Comparison of ENCODE assay signal across 11 cellular contexts in genomic region chr5:157821405-157821804, GRCh38. TPM values are rescaled to one million over a fixed set of nuclear protein-coding genes. Genes with fewer than 3 reads are reported as not detected.
DNase-seq lines count a peak whose midpoint lies in the region; ATAC-seq, FAIRE-seq and TF ChIP-seq lines count a peak whose summit lies in the region.
"Had no signal": no experiment of that assay in that cellular context is flagged by ENCODE, and none has a peak within 500 bp of the region (broad histone marks: within the 10 kb centered on the region; RNA-seq: fewer than 3 reads in every experiment).

No MANE protein-coding gene starts in this region.

- POLR2A ChIA-PET in A549 (lab: Yijun Ruan, JAX), result no interaction called here
- POLR2A ChIA-PET in CD8-positive, alpha-beta memory T cell (lab: Charles Lee), result no interaction called here
- POLR2A ChIA-PET in activated B cell treated with CpG ODN at 0.5 μM for 24 hours (lab: Charles Lee), result no interaction called here

- WGBS in A549 (ENCODE audit: missing lambda C conversion rate), result 86% methylated on average over 1 of the region's 1 CpG

- H3K36me3 ChIP-seq in CD8-positive, alpha-beta memory T cell (ENCODE audit: insufficient read depth, low read length), result no peaks in the 10 kb centered on the region
- peaks cover 0 to 2% of the 10 kb centered on the region in 2 donors for H3K36me3 ChIP-seq in muscle layer of duodenum (ENCODE audit: control insufficient read depth in 1 of 2, insufficient read depth in 2 of 2, low read length in 2 of 2)
- H3K36me3 ChIP-seq: breast epithelium had no signal

- peak overlapping the region; percentile 35; the same call in 2 of the 3 replicates for H3K4me2 ChIP-seq in A549

- TF ChIP-seq POLR2A in A549 (IDR thresholded peaks at IDR 0.05; ENCODE audit: low read length), result no peak

- peak overlapping the region in 5 of 8 donors; percentile 15 to 90 (median 44) for H3K27ac Mint-ChIP-seq in CD8-positive, alpha-beta memory T cell
- H3K27ac Mint-ChIP-seq in activated B cell treated with CpG ODN at 0.5 μM for 24 hours, result peak overlapping the region; percentile 26

- TF ChIP-seq CTCF in A549 (IDR thresholded peaks at IDR 0.05) (no peak), activated B cell treated with CpG ODN at 0.5 μM for 24 hours (IDR thresholded peaks at IDR 0.05) (no peak), foreskin keratinocyte (conservative IDR thresholded peaks at IDR 0.05) (no peak)

- H3K27me3 ChIP-seq in CD8-positive, alpha-beta memory T cell (ENCODE audit: insufficient read depth, low read length, poor library complexity, severe bottlenecking), result no peaks in the 10 kb centered on the region
- H3K27me3 ChIP-seq in muscle layer of duodenum (ENCODE audit: low read depth, low read length) (no peaks in the 10 kb centered on the region), foreskin keratinocyte (no peaks in the 10 kb centered on the region)
- H3K27me3 ChIP-seq: breast epithelium had no signal

- no peak for DNase-seq in A549 (ENCODE audit: low read depth in 1 of 2, low spot score in 1 of 2)
- DNase-seq in CD8-positive, alpha-beta memory T cell, result no peak
- no peak for DNase-seq in activated B cell treated with CpG ODN at 0.5 μM for 24 hours
- no peak for DNase-seq in SIG-M5 (lab: John Stamatoyannopoulos, UW)
- no peak for DNase-seq in foreskin keratinocyte
- no peak for DNase-seq in NCI-H1105 (lab: John Stamatoyannopoulos, UW)
- DNase-seq: NCI-H524 treated with DMSO at 0.1 percent for 48 hours had no signal

- H3K4me3 Mint-ChIP-seq in CD8-positive, alpha-beta memory T cell, result no peak overlapping the region
- H3K4me3 Mint-ChIP-seq in activated B cell treated with CpG ODN at 0.5 μM for 24 hours, result no peak overlapping the region

- no peak for TF ChIP-seq EP300 in A549 (IDR thresholded peaks at IDR 0.05)

- TF ChIP-seq RAD21 in A549 (conservative IDR thresholded peaks at IDR 0.05 in 1 of 2, IDR thresholded peaks at IDR 0.05 in 1 of 2), result no peak

- peaks cover 6 to 15% (median 11%) of the 10 kb centered on the region in 3 donors for H3K36me3 Mint-ChIP-seq in CD8-positive, alpha-beta memory T cell
- H3K36me3 Mint-ChIP-seq in activated B cell treated with CpG ODN at 0.5 μM for 24 hours (ENCODE audit: low read depth), result peaks cover 21% of the 10 kb centered on the region

- CTCF ChIA-PET in A549 (lab: Yijun Ruan, JAX) (no interaction called here), activated B cell treated with CpG ODN at 0.5 μM for 24 hours (lab: Charles Lee) (no interaction called here)
- CTCF ChIA-PET in CD8-positive, alpha-beta memory T cell (lab: Charles Lee), result no interaction called here

- H3K9me3 ChIP-seq in A549, result no peaks in the 10 kb centered on the region
- no peaks in the 10 kb centered on the region for H3K9me3 ChIP-seq in CD8-positive, alpha-beta memory T cell (ENCODE audit: low read length)
- no peaks in the 10 kb centered on the region for H3K9me3 ChIP-seq in muscle layer of duodenum (ENCODE audit: control insufficient read depth in 1 of 2, low read length in 2 of 2)
- H3K9me3 ChIP-seq: breast epithelium had no signal

- intact Hi-C loops in activated B cell treated with CpG ODN at 0.5 μM for 24 hours (cut with micrococcal nuclease), result loop anchor here (5.0 kb wide), 1 partner anchor 36 kb away; the partner anchor contains the start of gene CLINT1

- H3K4me1 Mint-ChIP-seq in CD8-positive, alpha-beta memory T cell, result peaks cover 44 to 69% (median 68%) of the 10 kb centered on the region in 3 donors
- peaks cover 30% of the 10 kb centered on the region for H3K4me1 Mint-ChIP-seq in activated B cell treated with CpG ODN at 0.5 μM for 24 hours

- no peaks in the 10 kb centered on the region for H3K27me3 Mint-ChIP-seq in CD8-positive, alpha-beta memory T cell
- H3K27me3 Mint-ChIP-seq in activated B cell treated with CpG ODN at 0.5 μM for 24 hours, result no peaks in the 10 kb centered on the region

- H3K27ac ChIP-seq in A549 (no peak overlapping the region), muscle layer of duodenum (ENCODE audit: low read length) (peak overlapping the region; percentile 42), foreskin keratinocyte (no peak overlapping the region)
- H3K27ac ChIP-seq in CD8-positive, alpha-beta memory T cell (ENCODE audit: low read depth, low read length), result no peak overlapping the region

- H3K4me1 ChIP-seq in A549, result peaks cover 39% of the 10 kb centered on the region
- H3K4me1 ChIP-seq in CD8-positive, alpha-beta memory T cell (ENCODE audit: insufficient read depth, low read length), result no peaks in the 10 kb centered on the region
- H3K4me1 ChIP-seq in muscle layer of duodenum (ENCODE audit: control insufficient read depth in 1 of 2, insufficient read depth in 2 of 2, low read length in 2 of 2), result peaks cover 12 to 34% of the 10 kb centered on the region in 2 donors
- H3K4me1 ChIP-seq in foreskin keratinocyte, result no peaks in the 10 kb centered on the region

- ATAC-seq in A549 (no peak), activated B cell treated with CpG ODN at 0.5 μM for 24 hours (ENCODE audit: low read depth) (no peak), foreskin keratinocyte (no peak), GM19452 (IDR thresholded peaks at IDR 0.05; ENCODE audit: unreplicated experiment) (no peak)
- ATAC-seq: Panc1 had no signal

- peaks cover 0 to 5% (median 2%) of the 10 kb centered on the region in 5 donors for H3K9me3 Mint-ChIP-seq in CD8-positive, alpha-beta memory T cell
- H3K9me3 Mint-ChIP-seq in activated B cell treated with CpG ODN at 0.5 μM for 24 hours, result no peaks in the 10 kb centered on the region

- no peak for FAIRE-seq in A549 (lab: Jason Lieb, UNC)

- H3K4me3 ChIP-seq in A549 (no peak overlapping the region), muscle layer of duodenum (ENCODE audit: low read depth in 1 of 2, low read length in 2 of 2) (no peak overlapping the region)
- H3K4me3 ChIP-seq in CD8-positive, alpha-beta memory T cell (ENCODE audit: low read length), result no peak overlapping the region
- H3K4me3 ChIP-seq: breast epithelium had no signal

TF ChIP-seq in A549, 52 proteins besides CTCF, POLR2A, EP300 and RAD21:
- no peak for TF ChIP-seq NR3C1 (IDR thresholded peaks at IDR 0.05)
- TF ChIP-seq EHMT2 (IDR thresholded peaks at IDR 0.05; ENCODE audit: low read depth), result no peak
- no peak for TF ChIP-seq HMGXB4 (CRISPR knock-in tag; IDR thresholded peaks at IDR 0.05; ENCODE audit: borderline replicate concordance)
- TF ChIP-seq KDM1A (IDR thresholded peaks at IDR 0.05; ENCODE audit: low read depth), result no peak
- no peak for TF ChIP-seq NPAS2 (CRISPR knock-in tag; IDR thresholded peaks at IDR 0.05; ENCODE audit: borderline replicate concordance)
- no peak for TF ChIP-seq HOXB13 (CRISPR knock-in tag; IDR thresholded peaks at IDR 0.05; ENCODE audit: low read depth)
- no peak for TF ChIP-seq RNF2 (IDR thresholded peaks at IDR 0.05; ENCODE audit: borderline replicate concordance, low read depth)
- TF ChIP-seq PBX3 (IDR thresholded peaks at IDR 0.05), result no peak
- TF ChIP-seq RFX5 (IDR thresholded peaks at IDR 0.05), result no peak
- no peak for TF ChIP-seq MYC (IDR thresholded peaks at IDR 0.05; ENCODE audit: borderline replicate concordance, low read length)
- no peak for TF ChIP-seq ZSCAN20 (CRISPR knock-in tag; IDR thresholded peaks at IDR 0.05)
- TF ChIP-seq EHF (CRISPR knock-in tag; IDR thresholded peaks at IDR 0.05), result no peak
- TF ChIP-seq ESRRA (IDR thresholded peaks at IDR 0.05; ENCODE audit: borderline replicate concordance, low read length), result no peak
- no peak for TF ChIP-seq BCL3 (IDR thresholded peaks at IDR 0.05)
- TF ChIP-seq MAFK (IDR thresholded peaks at IDR 0.05; ENCODE audit: partially characterized antibody), result no peak

RNA-seq across cellular contexts. Expression of gene CLINT1, which starts 37.5 kb away (rescaled TPM):
- polyA plus RNA-seq in A549 (2011; rRNA removed) (185 and 240 TPM in 2 replicates), A549 (2017; fragmentation: RNase III; extraction: RNeasy Plus Mini Kit Qiagen cat#74134 plus additional on column Dnase treatment) (89.7 to 93.1 TPM (median 92.0 TPM) in 3 replicates), foreskin keratinocyte (20.0 and 23.7 TPM in 2 replicates)
- polyA plus RNA-seq in A549 (2012; cell fraction: cytosol; rRNA removed), result 98.2 and 145 TPM in 2 replicates
- 117 and 204 TPM in 2 replicates for polyA plus RNA-seq in A549 (2012; cell fraction: nucleus; rRNA removed)
- polyA minus RNA-seq in A549 (2011; rRNA and poly(A)+ RNA removed), result 342 and 417 TPM in 2 replicates
- 10 to 100 TPM; 72.3 to 73.1 TPM for total RNA-seq in CD8-positive, alpha-beta memory T cell
- polyA plus RNA-seq in CD8-positive, alpha-beta memory T cell, result 91.1 TPM
- total RNA-seq in activated B cell treated with CpG ODN at 0.5 μM for 24 hours (92.4 and 105 TPM in 2 replicates), foreskin keratinocyte (71.6 and 72.9 TPM in 2 replicates)
